Comparison of ENCODE assay signal across 6 cellular contexts in the genomic region with DNA sequence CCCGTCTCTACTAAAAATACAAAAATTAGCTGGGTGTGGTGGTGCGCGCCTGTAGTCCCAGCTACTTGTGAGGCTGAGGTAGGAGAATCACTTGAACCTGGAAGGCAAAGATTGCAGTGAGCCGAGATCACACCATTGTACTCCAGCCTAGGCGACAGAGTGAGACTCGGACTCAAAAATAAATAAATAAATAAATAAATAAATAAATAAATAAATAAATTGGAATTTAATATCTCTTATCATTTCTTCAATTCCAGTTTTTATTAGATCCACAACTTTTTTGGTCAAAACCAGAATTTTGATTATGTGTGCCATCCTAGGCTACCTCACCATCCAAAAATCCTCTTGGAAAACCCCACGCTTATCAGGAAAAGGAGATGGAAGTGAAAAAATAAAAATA. TPM values are rescaled to one million over a fixed set of nuclear protein-coding genes. Genes with fewer than 3 reads are reported as not detected.
DNase-seq lines count a peak whose midpoint lies in the region; ATAC-seq, FAIRE-seq and TF ChIP-seq lines count a peak whose summit lies in the region.
"Not testable (repeated sequence)": the region's sequence is repeated elsewhere in the genome, so short reads cannot be mapped to it uniquely, and the experiment has no call there.

No MANE protein-coding gene starts in this region.

- peaks cover 21% of the 10 kb centered on the region for H3K36me3 ChIP-seq in Karpas-422 (ENCODE audit: insufficient read depth, low read length)
- not testable (repeated sequence) for H3K36me3 ChIP-seq in OCI-LY7 (ENCODE audit: insufficient read depth, low read length); neutrophil

- POLR2A ChIA-PET in A549 (lab: Yijun Ruan, JAX) = not testable (repeated sequence)
- POLR2A ChIA-PET in OCI-LY7 (lab: Charles Lee) = interaction anchor here (0.9 to 3.0 kb wide), 7 partner anchors 10 to 87 kb away, joined by 3 to 16 read pairs (median 3); no protein-coding TSS in a partner anchor

- not testable (repeated sequence) for H3K9me2 ChIP-seq in Karpas-422 (replicated peaks; ENCODE audit: insufficient read depth, low read length); OCI-LY7 (ENCODE audit: insufficient read depth, low read length)

- not testable (repeated sequence) for TF ChIP-seq RAD21 in A549 (conservative IDR thresholded peaks at IDR 0.05 in 1 of 2, IDR thresholded peaks at IDR 0.05 in 1 of 2)

- peaks cover 93% of the 10 kb centered on the region for H3K4me1 Mint-ChIP-seq in dendritic cell treated with granulocyte-macrophage colony-stimulating factor and Interleukin-4, amounts not matched to agents 40 ng/mL and 50 ng/mL, for 4 days (ENCODE audit: low read depth)
- H3K4me1 Mint-ChIP-seq in stimulated activated memory B cell treated with anti-CD40 and anti-IgM and Interleukin-4, amounts not matched to agents 10 μg/mL and 1 μg/mL and 100 μg/mL, for 72 hours = peaks cover 58% of the 10 kb centered on the region

- CTCF ChIA-PET in A549 (lab: Yijun Ruan, JAX) (interaction anchor here (1.0 to 1.4 kb wide), 2 partner anchors 10 to 15 kb away, joined by 3 read pairs; no protein-coding TSS in a partner anchor), OCI-LY7 (lab: Charles Lee; ENCODE audit: unreplicated experiment) (interaction anchor here (0.6 to 0.7 kb wide), 2 partner anchors 84 to 89 kb away, joined by 3 read pairs; no protein-coding TSS in a partner anchor)

- peaks cover 56% of the 10 kb centered on the region for H3K36me3 Mint-ChIP-seq in dendritic cell treated with granulocyte-macrophage colony-stimulating factor and Interleukin-4, amounts not matched to agents 40 ng/mL and 50 ng/mL, for 4 days (ENCODE audit: low read depth)
- peaks cover 12% of the 10 kb centered on the region for H3K36me3 Mint-ChIP-seq in stimulated activated memory B cell treated with anti-CD40 and anti-IgM and Interleukin-4, amounts not matched to agents 10 μg/mL and 1 μg/mL and 100 μg/mL, for 72 hours

- H4K20me1 ChIP-seq in Karpas-422 (ENCODE audit: insufficient read depth, low read depth, low read length); OCI-LY7 (ENCODE audit: insufficient read depth, low read length): not testable (repeated sequence)

- FAIRE-seq in A549 (lab: Jason Lieb, UNC) = not testable (repeated sequence)

- intact Hi-C loops in OCI-LY7 (cut with micrococcal nuclease; ENCODE audit: unreplicated experiment) = loop anchor here (2.0 to 10.0 kb wide), 2 partner anchors 89 to 629 kb away; no protein-coding TSS in a partner anchor
- intact Hi-C loops in dendritic cell treated with granulocyte-macrophage colony-stimulating factor and Interleukin-4, amounts not matched to agents 40 ng/mL and 50 ng/mL, for 4 days (cut with micrococcal nuclease) = loop anchor here (10.0 kb wide), 1 partner anchor 89 kb away; no protein-coding TSS in a partner anchor

- not testable (repeated sequence) for TF ChIP-seq CTCF in A549 (IDR thresholded peaks at IDR 0.05); OCI-LY7 (conservative IDR thresholded peaks at IDR 0.05; ENCODE audit: low read length); neutrophil (IDR thresholded peaks at IDR 0.05)

- not testable (repeated sequence) for TF ChIP-seq POLR2A in A549 (IDR thresholded peaks at IDR 0.05; ENCODE audit: low read length)

- H2AFZ ChIP-seq in Karpas-422 (ENCODE audit: low read length); OCI-LY7 (ENCODE audit: low read length): not testable (repeated sequence)

- H3K9ac ChIP-seq in Karpas-422 (ENCODE audit: low read length) = peak overlapping the region; percentile 78

- not testable (repeated sequence) for H3K4me2 ChIP-seq in A549
- peak overlapping the region; percentile 80 for H3K4me2 ChIP-seq in Karpas-422 (ENCODE audit: low read depth, low read length, poor library complexity, severe bottlenecking)
- peak overlapping the region; percentile 94 for H3K4me2 ChIP-seq in OCI-LY7 (ENCODE audit: low read length)

- peaks cover 74% of the 10 kb centered on the region for H3K79me2 ChIP-seq in Karpas-422 (ENCODE audit: low read length)
- H3K79me2 ChIP-seq in OCI-LY7 (ENCODE audit: insufficient read depth, low read depth, low read length) = peaks cover 40% of the 10 kb centered on the region; the same call in 1 of the 2 replicates

- H3K4me1 ChIP-seq in A549 (peaks cover 63% of the 10 kb centered on the region), Karpas-422 (ENCODE audit: low read length) (peaks cover 97% of the 10 kb centered on the region), OCI-LY7 (ENCODE audit: insufficient read depth, low read length, poor library complexity, severe bottlenecking) (peaks cover 90% of the 10 kb centered on the region), neutrophil (ENCODE audit: control insufficient read depth in 1 of 2, insufficient read depth in 1 of 2, low read depth in 1 of 2, low read length in 1 of 2) (peaks cover 100% of the 10 kb centered on the region in 2 experiments)

- ATAC-seq in A549; stimulated activated memory B cell treated with anti-CD40 and anti-IgM and Interleukin-4, amounts not matched to agents 10 μg/mL and 1 μg/mL and 100 μg/mL, for 72 hours: not testable (repeated sequence)

- H3K27ac Mint-ChIP-seq in dendritic cell treated with granulocyte-macrophage colony-stimulating factor and Interleukin-4, amounts not matched to agents 40 ng/mL and 50 ng/mL, for 4 days = peak overlapping the region; percentile 77
- H3K27ac Mint-ChIP-seq in stimulated activated memory B cell treated with anti-CD40 and anti-IgM and Interleukin-4, amounts not matched to agents 10 μg/mL and 1 μg/mL and 100 μg/mL, for 72 hours = peak overlapping the region; percentile 69

- H3K27me3 ChIP-seq in Karpas-422 (ENCODE audit: low read length); neutrophil: not testable (repeated sequence)

- H3K9me3 ChIP-seq in A549; Karpas-422 (ENCODE audit: low read length); OCI-LY7 (ENCODE audit: low read length); neutrophil: not testable (repeated sequence)

- BruUV-seq in OCI-LY7 (replicated peaks; lab: Mats Ljungman, UMichigan) = not testable (repeated sequence)

- 94% methylated on average over 7 of the region's 7 CpGs for WGBS in A549 (ENCODE audit: missing lambda C conversion rate)

- H3K4me3 Mint-ChIP-seq in dendritic cell treated with granulocyte-macrophage colony-stimulating factor and Interleukin-4, amounts not matched to agents 40 ng/mL and 50 ng/mL, for 4 days; stimulated activated memory B cell treated with anti-CD40 and anti-IgM and Interleukin-4, amounts not matched to agents 10 μg/mL and 1 μg/mL and 100 μg/mL, for 72 hours: not testable (repeated sequence)

- DNase-seq in A549 (ENCODE audit: low read depth in 1 of 2, low spot score in 1 of 2); Karpas-422; OCI-LY7 (ENCODE audit: low spot score): not testable (repeated sequence)

- H3K9me3 Mint-ChIP-seq in dendritic cell treated with granulocyte-macrophage colony-stimulating factor and Interleukin-4, amounts not matched to agents 40 ng/mL and 50 ng/mL, for 4 days; stimulated activated memory B cell treated with anti-CD40 and anti-IgM and Interleukin-4, amounts not matched to agents 10 μg/mL and 1 μg/mL and 100 μg/mL, for 72 hours: not testable (repeated sequence)

- not testable (repeated sequence) for TF ChIP-seq EP300 in A549 (IDR thresholded peaks at IDR 0.05)

- not testable (repeated sequence) for H3K27ac ChIP-seq in A549
- H3K27ac ChIP-seq in Karpas-422 (ENCODE audit: low read length) (peak overlapping the region; percentile 99), OCI-LY7 (ENCODE audit: low read depth, low read length, poor library complexity, severe bottlenecking) (peak overlapping the region; percentile 86), neutrophil (peak overlapping the region; percentile 95)

- not testable (repeated sequence) for H3K27me3 Mint-ChIP-seq in dendritic cell treated with granulocyte-macrophage colony-stimulating factor and Interleukin-4, amounts not matched to agents 40 ng/mL and 50 ng/mL, for 4 days; stimulated activated memory B cell treated with anti-CD40 and anti-IgM and Interleukin-4, amounts not matched to agents 10 μg/mL and 1 μg/mL and 100 μg/mL, for 72 hours

- H3K4me3 ChIP-seq in A549 = not testable (repeated sequence)
- H3K4me3 ChIP-seq in Karpas-422 (ENCODE audit: low read length) (peak overlapping the region; percentile 60), OCI-LY7 (ENCODE audit: low read depth, low read length, poor library complexity, severe bottlenecking) (peak overlapping the region; percentile 61), neutrophil (ENCODE audit: low read depth in 1 of 2, low read length in 1 of 2) (peak overlapping the region in 1 of 2 experiments; percentile 47)

TF ChIP-seq in A549, 52 proteins besides CTCF, POLR2A, EP300 and RAD21:
- peak; percentile 92 for TF ChIP-seq ZC3H11A (IDR thresholded peaks at IDR 0.05)
TF ChIP-seq in A549: peak in this region for 1; not testable (repeated sequence) for 51.

RNA-seq across cellular contexts. Expression of gene PTPRJ, which starts 43.2 kb away (rescaled TPM):
- polyA plus RNA-seq in A549 (2011; rRNA removed) (30.3 and 46.2 TPM in 2 replicates), A549 (2017; fragmentation: RNase III; extraction: RNeasy Plus Mini Kit Qiagen cat#74134 plus additional on column Dnase treatment) (47.0 to 55.6 TPM (median 50.5 TPM) in 3 replicates)
- 15.4 and 22.0 TPM in 2 replicates for polyA plus RNA-seq in A549 (2012; cell fraction: cytosol; rRNA removed)
- 23.1 and 39.4 TPM in 2 replicates for polyA plus RNA-seq in A549 (2012; cell fraction: nucleus; rRNA removed)
- polyA minus RNA-seq in A549 (2011; rRNA and poly(A)+ RNA removed) = 62.1 and 63.5 TPM in 2 replicates
- total RNA-seq in Karpas-422 (2014; rRNA removed; shearing (Covaris generic); ENCODE audit: low replicate concordance) = 90.3 and 132 TPM in 2 replicates
- total RNA-seq in OCI-LY7 (2014; rRNA removed; shearing (Covaris generic)) = 4.5 and 5.4 TPM in 2 replicates
- 24.9 and 28.3 TPM in 2 replicates for total RNA-seq in OCI-LY7 (2022)
